8 cellular contexts compared by ENCODE assay signal in genomic region chr1:19435851-19436465, GRCh38. TPM values are rescaled to one million over a fixed set of nuclear protein-coding genes. Genes with fewer than 3 reads are reported as not detected.
DNase-seq lines count a peak whose midpoint lies in the region; ATAC-seq and TF ChIP-seq lines count a peak whose summit lies in the region.

No MANE protein-coding gene starts in this region.

- peak; percentile 37 for ATAC-seq in IMR-90 (ENCODE audit: low read depth)
- peak; percentile 62 to 89 for ATAC-seq in activated naive CD4-positive, alpha-beta T cell treated with anti-CD3 and anti-CD28 coated beads, Interleukin-2, amount 50 U/mL, for 72 hours
- ATAC-seq in stimulated activated naive B cell treated with anti-CD40 and anti-IgM and Interleukin-4, amounts not matched to agents 10 μg/mL and 1 μg/mL and 100 μg/mL, for 72 hours (replicated peaks), result no peak
- no peak for ATAC-seq in GM18868 (IDR thresholded peaks at IDR 0.05; ENCODE audit: unreplicated experiment)
- ATAC-seq in HG03469 (IDR thresholded peaks at IDR 0.05; ENCODE audit: unreplicated experiment), result no peak

- H2BK120ac ChIP-seq in IMR-90 (ENCODE audit: low read depth, low read length), result no peak overlapping the region

- no peaks in the 10 kb centered on the region for H3K9me3 Mint-ChIP-seq in activated naive CD4-positive, alpha-beta T cell treated with anti-CD3 and anti-CD28 coated beads, Interleukin-2, amount 50 U/mL, for 72 hours
- no peaks in the 10 kb centered on the region for H3K9me3 Mint-ChIP-seq in immature natural killer cell
- H3K9me3 Mint-ChIP-seq in stimulated activated naive B cell treated with anti-CD40 and anti-IgM and Interleukin-4, amounts not matched to agents 10 μg/mL and 1 μg/mL and 100 μg/mL, for 72 hours, result no peaks in the 10 kb centered on the region

- WGBS in IMR-90 (ENCODE audit: extremely low coverage in 2 of 2, insufficient read length in 1 of 2), 2 experiments, result 49% methylated on average over 3 of the region's 13 CpGs; no CpG with 5 or more reads in 1 of the 2 experiments

- H3K36me3 ChIP-seq in IMR-90 (ENCODE audit: control insufficient read depth, insufficient read depth, low read length), result peaks cover 17% of the 10 kb centered on the region

- no peak for TF ChIP-seq CTCF in IMR-90 (conservative IDR thresholded peaks at IDR 0.05; ENCODE audit: low read depth, low read length)

- H3K27ac ChIP-seq in IMR-90 (ENCODE audit: insufficient read depth, low read length), result peak overlapping the region; percentile 96; the same call in 1 of the 2 replicates

- peak overlapping the region; percentile 41; the same call in 1 of the 2 replicates for H2AK5ac ChIP-seq in IMR-90 (ENCODE audit: low read depth, low read length)

- intact Hi-C loops in IMR-90 (cut with micrococcal nuclease), result no loop called here

- peaks cover 0 to 18% of the 10 kb centered on the region in 2 donors for H3K36me3 Mint-ChIP-seq in activated naive CD4-positive, alpha-beta T cell treated with anti-CD3 and anti-CD28 coated beads, Interleukin-2, amount 50 U/mL, for 72 hours
- H3K36me3 Mint-ChIP-seq in immature natural killer cell, result peaks cover 0 to 7% (median 0%) of the 10 kb centered on the region in 3 donors
- peaks cover 22 to 32% of the 10 kb centered on the region in 2 donors for H3K36me3 Mint-ChIP-seq in stimulated activated naive B cell treated with anti-CD40 and anti-IgM and Interleukin-4, amounts not matched to agents 10 μg/mL and 1 μg/mL and 100 μg/mL, for 72 hours

- no peak overlapping the region for H2AFZ ChIP-seq in IMR-90 (replicated peaks; ENCODE audit: low read length, poor library complexity)

- H2BK5ac ChIP-seq in IMR-90 (ENCODE audit: low read depth, low read length, poor library complexity, severe bottlenecking), result peak overlapping the region; percentile 84

- dilution Hi-C loops in IMR-90 (cut with HindIII; ENCODE audit: low sequenced_read_pairs, unreplicated experiment), result no loop called here

- H4K8ac ChIP-seq in IMR-90 (ENCODE audit: low read depth in 2 of 2, low read length in 2 of 2), result no peak overlapping the region

- CTCF ChIA-PET in IMR-90 (lab: Yijun Ruan, JAX), result interaction anchor here (0.5 kb wide), 1 partner anchor 132 kb away, joined by 3 read pairs; no protein-coding TSS in a partner anchor

- peak overlapping the region; percentile 49 for H3K23ac ChIP-seq in IMR-90 (ENCODE audit: low read depth, low read length)

- H3K9ac ChIP-seq in IMR-90 (ENCODE audit: low read depth, low read length), result no peak overlapping the region

- BruUV-seq in IMR-90 (replicated peaks; lab: Mats Ljungman, UMichigan), result no TSS peak

- H3K4me1 ChIP-seq in IMR-90 (ENCODE audit: control insufficient read depth, insufficient read depth, low read length), result peaks cover 49% of the 10 kb centered on the region

- H3K4me3 ChIP-seq in IMR-90 (ENCODE audit: insufficient read depth, low read depth, low read length), result no peak overlapping the region

- peaks cover 97% of the 10 kb centered on the region for H4K20me1 ChIP-seq in IMR-90 (ENCODE audit: insufficient read depth, low read length)

- POLR2A ChIA-PET in IMR-90 (lab: Charles Lee; ENCODE audit: unreplicated experiment), result no interaction called here

- H3K27me3 Mint-ChIP-seq in immature natural killer cell (ENCODE audit: low read depth in 3 of 3), result peaks cover 0 to 1% (median 0%) of the 10 kb centered on the region in 3 donors
- no peaks in the 10 kb centered on the region for H3K27me3 Mint-ChIP-seq in stimulated activated naive B cell treated with anti-CD40 and anti-IgM and Interleukin-4, amounts not matched to agents 10 μg/mL and 1 μg/mL and 100 μg/mL, for 72 hours

- H4K5ac ChIP-seq in IMR-90 (ENCODE audit: low read depth, low read length), result peak overlapping the region; percentile 40; the same call in 1 of the 2 replicates

- peak overlapping the region; percentile 84 for H3K18ac ChIP-seq in IMR-90 (ENCODE audit: low read depth, low read length)

- peak overlapping the region; percentile 14; the same call in 1 of the 2 replicates for H3K4ac ChIP-seq in IMR-90 (ENCODE audit: low read depth, low read length)

- no peak for TF ChIP-seq POLR2A in IMR-90 (IDR thresholded peaks at IDR 0.05; ENCODE audit: low read depth, low read length)

- H3K4me1 Mint-ChIP-seq in immature natural killer cell, result peaks cover 84 to 86% of the 10 kb centered on the region in 2 donors
- peaks cover 41 to 73% of the 10 kb centered on the region in 2 donors for H3K4me1 Mint-ChIP-seq in stimulated activated naive B cell treated with anti-CD40 and anti-IgM and Interleukin-4, amounts not matched to agents 10 μg/mL and 1 μg/mL and 100 μg/mL, for 72 hours

- DNase-seq in IMR-90 (peak; percentile 71), immature natural killer cell (no peak), DMS 273 (lab: John Stamatoyannopoulos, UW; ENCODE audit: unreplicated experiment) (no peak), mucosa of gallbladder (ENCODE audit: low spot score) (no peak)
- DNase-seq in activated naive CD4-positive, alpha-beta T cell treated with anti-CD3 and anti-CD28 coated beads, Interleukin-2, amount 50 U/mL, for 72 hours (ENCODE audit: low spot score in 2 of 2), result peak in 1 of 2 donors; percentile 55
- DNase-seq in stimulated activated naive B cell treated with anti-CD40 and anti-IgM and Interleukin-4, amounts not matched to agents 10 μg/mL and 1 μg/mL and 100 μg/mL, for 72 hours, result no peak

- H3K4me2 ChIP-seq in IMR-90 (ENCODE audit: low read depth, low read length), result no peak overlapping the region

- H2BK20ac ChIP-seq in IMR-90 (ENCODE audit: low read depth, low read length), result no peak overlapping the region

- H3K9me1 ChIP-seq in IMR-90 (ENCODE audit: insufficient read depth, low read length), result peaks cover 69% of the 10 kb centered on the region

- H3K79me1 ChIP-seq in IMR-90 (ENCODE audit: low read depth in 1 of 2, low read length in 2 of 2), result peaks cover 40 to 93% of the 10 kb centered on the region in 2 experiments

- in situ Hi-C loops in IMR-90 (cut with MboI; ENCODE audit: low sequenced_read_pairs), result no loop called here

- no peak overlapping the region for H4K91ac ChIP-seq in IMR-90 (ENCODE audit: insufficient read depth, low read depth, low read length)

- 0 out of 2 replicates have a peak overlapping the region, but pooled peaks have one; percentile 5 for H3K14ac ChIP-seq in IMR-90 (replicated peaks; ENCODE audit: low read depth, low read length)

- peak overlapping the region; percentile 54; the same call in 1 of the 3 replicates for H2BK15ac ChIP-seq in IMR-90 (ENCODE audit: low read depth, low read length)

- no peak for TF ChIP-seq RAD21 in IMR-90 (IDR thresholded peaks at IDR 0.05; ENCODE audit: low read length)

- peak overlapping the region in 2 of 5 donors; percentile 4 to 25 for H3K4me3 Mint-ChIP-seq in immature natural killer cell
- H3K4me3 Mint-ChIP-seq in stimulated activated naive B cell treated with anti-CD40 and anti-IgM and Interleukin-4, amounts not matched to agents 10 μg/mL and 1 μg/mL and 100 μg/mL, for 72 hours, result no peak overlapping the region

- H3K56ac ChIP-seq in IMR-90 (ENCODE audit: extremely low read depth, insufficient read depth, low read length), result no peak overlapping the region

- peak overlapping the region; percentile 79 to 80 for H3K27ac Mint-ChIP-seq in activated naive CD4-positive, alpha-beta T cell treated with anti-CD3 and anti-CD28 coated beads, Interleukin-2, amount 50 U/mL, for 72 hours
- peak overlapping the region in 5 of 6 donors; percentile 8 to 88 (median 77) for H3K27ac Mint-ChIP-seq in immature natural killer cell
- peak overlapping the region; percentile 66 for H3K27ac Mint-ChIP-seq in stimulated activated naive B cell treated with anti-CD40 and anti-IgM and Interleukin-4, amounts not matched to agents 10 μg/mL and 1 μg/mL and 100 μg/mL, for 72 hours

- H3K9me3 ChIP-seq in IMR-90 (ENCODE audit: control insufficient read depth, insufficient read depth, low read length), result no peaks in the 10 kb centered on the region

- H2AK9ac ChIP-seq in IMR-90 (replicated peaks; ENCODE audit: low read depth, low read length, poor library complexity), result no peak overlapping the region

- no peaks in the 10 kb centered on the region for H3K27me3 ChIP-seq in IMR-90 (ENCODE audit: control insufficient read depth, insufficient read depth, low read length)

TF ChIP-seq in IMR-90, 13 proteins besides CTCF, POLR2A, EP300 and RAD21 (continues in another document):
- TF ChIP-seq NFE2L2 (IDR thresholded peaks at IDR 0.05; ENCODE audit: low read depth, low read length) (no peak), RCOR1 (IDR thresholded peaks at IDR 0.05; ENCODE audit: insufficient replicate concordance, low read length) (no peak), RFX5 (IDR thresholded peaks at IDR 0.05; ENCODE audit: low read depth, low read length) (no peak), SMC3 (IDR thresholded peaks at IDR 0.05; ENCODE audit: low read depth, low read length) (no peak), USF2 (IDR thresholded peaks at IDR 0.05; ENCODE audit: low read depth, low read length) (no peak), CEBPB (IDR thresholded peaks at IDR 0.05; ENCODE audit: low read depth, low read length) (peak; percentile 80), MAFK (IDR thresholded peaks at IDR 0.05; ENCODE audit: low read depth, low read length) (no peak), MXI1 (IDR thresholded peaks at IDR 0.05; ENCODE audit: borderline replicate concordance, low read depth, low read length) (no peak), FOS (IDR thresholded peaks at IDR 0.05; ENCODE audit: low read depth, low read length) (peak; percentile 52; the same call in 1 of the 2 replicates), CHD1 (IDR thresholded peaks at IDR 0.05; ENCODE audit: low read depth, low read length) (no peak), BHLHE40 (IDR thresholded peaks at IDR 0.05; ENCODE audit: low read depth, low read length) (0 out of 2 replicates have a peak, but pooled peaks have one; percentile 6), MAZ (IDR thresholded peaks at IDR 0.05; ENCODE audit: borderline replicate concordance, low read depth, low read length) (no peak)

RNA-seq across cellular contexts. Expression of gene CAPZB, which starts 49.4 kb away (rescaled TPM):
- total RNA-seq in IMR-90 (2012; rRNA removed) (180 and 216 TPM in 2 replicates), mucosa of gallbladder (255 TPM)
- polyA plus RNA-seq in IMR-90 (2012; rRNA removed) (271 and 304 TPM in 2 replicates), immature natural killer cell (100 to 1,000 TPM; 447 to 644 (median 455) TPM)
- polyA plus RNA-seq in IMR-90 (2012; cell fraction: cytosol; rRNA removed), result 189 and 234 TPM in 2 replicates
- 74.4 and 139 TPM in 2 replicates for polyA plus RNA-seq in IMR-90 (2012; cell fraction: nucleus; rRNA removed; ENCODE audit: low replicate concordance)
- total RNA-seq in activated naive CD4-positive, alpha-beta T cell treated with anti-CD3 and anti-CD28 coated beads, Interleukin-2, amount 50 U/mL, for 72 hours, result 100 to 1,000 TPM; 404 to 419 TPM

Comparison
In these comparisons a context has a peak if more than half of its experiments do, and no peak if none do; other contexts are left out.
1. ATAC-seq: peak in IMR-90 (single experiment) and activated naive CD4-positive, alpha-beta T cell treated with anti-CD3 and anti-CD28 coated beads, Interleukin-2, amount 50 U/mL, for 72 hours (2 of 2); none in stimulated activated naive B cell treated with anti-CD40 and anti-IgM and Interleukin-4, amounts not matched to agents 10 μg/mL and 1 μg/mL and 100 μg/mL, for 72 hours (0 of 2), GM18868 (single experiment) and HG03469 (single experiment).
2. Peak in every context shown above with its lines, with median percentiles within 50 percentile points of each other: H3K27ac Mint-ChIP-seq.